Comparison of ENCODE assay signal across 15 cellular contexts in genomic region chr20:60365063-60365640, GRCh38.
A peak's percentile ranks its signal among the peaks of the same experiment; 100 is the strongest.
DNase-seq lines count a peak whose midpoint lies in the region; ATAC-seq and TF ChIP-seq lines count a peak whose summit lies in the region.
"Had no signal": no experiment of that assay in that cellular context is flagged by ENCODE, and none has a peak within 500 bp of the region (broad histone marks: within the 10 kb centered on the region; RNA-seq: fewer than 3 reads in every experiment).

No MANE protein-coding gene starts in this region.

- H3K4me1 Mint-ChIP-seq in WTC11 = peaks cover 6% of the 10 kb centered on the region; the same call in 1 of the 2 replicates
- H3K4me1 Mint-ChIP-seq in chondrocyte (ENCODE audit: low read depth) = peaks cover 4% of the 10 kb centered on the region
- no peaks in the 10 kb centered on the region for H3K4me1 Mint-ChIP-seq in activated CD4-positive, alpha-beta memory T cell treated with anti-CD3 and anti-CD28 coated beads, Interleukin-2, amount 10 ng/mL, durations not matched to agents 7 days and 5 days

- H3K27me3 Mint-ChIP-seq in WTC11 (ENCODE audit: low read depth) (peaks cover 20% of the 10 kb centered on the region), chondrocyte (ENCODE audit: low read depth) (no peaks in the 10 kb centered on the region)
- no peaks in the 10 kb centered on the region for H3K27me3 Mint-ChIP-seq in activated CD4-positive, alpha-beta memory T cell treated with anti-CD3 and anti-CD28 coated beads, Interleukin-2, amount 10 ng/mL, durations not matched to agents 7 days and 5 days

- ATAC-seq in WTC11 (peak; percentile 91), heart left ventricle (no peak)
- ATAC-seq: left lung had no signal

- H3K56ac ChIP-seq in mesendoderm (ENCODE audit: low read length) = no peak overlapping the region

- H3K4me1 ChIP-seq in mesendoderm (ENCODE audit: control insufficient read depth, low read depth, low read length) (no peaks in the 10 kb centered on the region), heart left ventricle (no peaks in the 10 kb centered on the region)
- H3K4me1 ChIP-seq: ascending aorta, left lung, tibial artery had no signal

- no peak overlapping the region for H2BK5ac ChIP-seq in mesendoderm (ENCODE audit: low read length)

- DNase-seq in DMS79 treated with DMSO at 0.1 percent for 48 hours (lab: John Stamatoyannopoulos, UW) = peak; percentile 67
- DNase-seq in HT-29 (ENCODE audit: low spot score) = peak; percentile 22
- DNase-seq in WTC11 (ENCODE audit: low spot score) = peak; percentile 50
- peak; percentile 54 for DNase-seq in mesendoderm
- DNase-seq in chondrocyte (ENCODE audit: low spot score) = no peak
- no peak for DNase-seq in heart left ventricle
- DNase-seq in activated CD4-positive, alpha-beta memory T cell treated with anti-CD3 and anti-CD28 coated beads, Interleukin-2, amount 10 ng/mL, durations not matched to agents 7 days and 5 days = no peak
- DNase-seq: activated CD4-positive, alpha-beta T cell treated with anti-CD3 and anti-CD28 coated beads for 4 hours; effector CD8-positive, alpha-beta T cell; Kasumi-1; left lung; NCI-H510A treated with DMSO at 0.1 percent for 48 hours; stimulated activated CD4-positive, alpha-beta T cell treated with anti-CD3 and anti-CD28 coated beads, Interleukin-12 subunit alpha, Interleukin-12 subunit beta, amount 100 ng/mL, for 4 hours; tibial artery had no signal

- TF ChIP-seq CTCF in WTC11 (IDR thresholded peaks at IDR 0.05) = 0 out of 2 replicates have a peak, but pooled peaks have one; percentile 21
- no peak for TF ChIP-seq CTCF in chondrocyte (IDR thresholded peaks at IDR 0.05)
- no peak for TF ChIP-seq CTCF in heart left ventricle (IDR thresholded peaks at IDR 0.05)

- H3K36me3 ChIP-seq in mesendoderm (ENCODE audit: control insufficient read depth, insufficient read depth, low read length) (no peaks in the 10 kb centered on the region), heart left ventricle (no peaks in the 10 kb centered on the region)
- H3K36me3 ChIP-seq: ascending aorta, left lung, tibial artery had no signal

- H3K27ac ChIP-seq in mesendoderm (ENCODE audit: low read depth, low read length) = no peak overlapping the region
- no peak overlapping the region for H3K27ac ChIP-seq in heart left ventricle
- H3K27ac ChIP-seq: ascending aorta, left lung, tibial artery had no signal

- intact Hi-C loops in heart left ventricle (cut with DNase I) = no loop called here

- POLR2A ChIA-PET in WTC11 (lab: Charles Lee) = no interaction called here
- POLR2A ChIA-PET in activated CD4-positive, alpha-beta memory T cell treated with anti-CD3 and anti-CD28 coated beads, Interleukin-2, amount 10 ng/mL, durations not matched to agents 7 days and 5 days (lab: Charles Lee) = no interaction called here

- no peaks in the 10 kb centered on the region for H3K79me2 ChIP-seq in mesendoderm (ENCODE audit: control insufficient read depth, insufficient read depth, low read length)

- H2BK120ac ChIP-seq in mesendoderm (ENCODE audit: low read depth, low read length) = no peak overlapping the region

- H3K4ac ChIP-seq in mesendoderm (ENCODE audit: low read depth, low read length) = no peak overlapping the region

- peaks cover 0 to 9% (median 0%) of the 10 kb centered on the region in 12 donors for H3K9me3 ChIP-seq in heart left ventricle
- H3K9me3 ChIP-seq: ascending aorta, left lung, tibial artery had no signal

- H3K4me2 ChIP-seq in mesendoderm (ENCODE audit: low read length) = no peak overlapping the region

- H2AK5ac ChIP-seq in mesendoderm (ENCODE audit: low read length) = no peak overlapping the region

- H3K4me3 Mint-ChIP-seq in WTC11 = no peak overlapping the region
- no peak overlapping the region for H3K4me3 Mint-ChIP-seq in chondrocyte (ENCODE audit: unreplicated experiment)
- H3K4me3 Mint-ChIP-seq in activated CD4-positive, alpha-beta memory T cell treated with anti-CD3 and anti-CD28 coated beads, Interleukin-2, amount 10 ng/mL, durations not matched to agents 7 days and 5 days = no peak overlapping the region

- H3K27me3 ChIP-seq in mesendoderm (ENCODE audit: insufficient read depth, low read length, poor library complexity) = no peaks in the 10 kb centered on the region
- H3K27me3 ChIP-seq in heart left ventricle = no peaks in the 10 kb centered on the region
- H3K27me3 ChIP-seq: ascending aorta, left lung, tibial artery had no signal

- no peak overlapping the region for H4K8ac ChIP-seq in mesendoderm (ENCODE audit: low read depth, low read length)

- H3K23ac ChIP-seq in mesendoderm (ENCODE audit: low read length) = no peak overlapping the region

- H3K9me3 Mint-ChIP-seq in WTC11 (peaks cover 28% of the 10 kb centered on the region), chondrocyte (ENCODE audit: low read depth) (peaks cover 21% of the 10 kb centered on the region)
- H3K9me3 Mint-ChIP-seq in activated CD4-positive, alpha-beta memory T cell treated with anti-CD3 and anti-CD28 coated beads, Interleukin-2, amount 10 ng/mL, durations not matched to agents 7 days and 5 days = no peaks in the 10 kb centered on the region

- WGBS in mesendoderm (ENCODE audit: extremely low coverage, insufficient coverage, low lambda C conversion rate) = no CpG with 5 or more reads among the region's 7 CpGs
- 63 to 71% (median 65%) methylated on average over 6 to 7 of the region's 7 CpGs for WGBS in heart left ventricle, 4 donors

- H3K27ac Mint-ChIP-seq in WTC11 (no peak overlapping the region), chondrocyte (ENCODE audit: unreplicated experiment) (no peak overlapping the region)
- H3K27ac Mint-ChIP-seq in activated CD4-positive, alpha-beta memory T cell treated with anti-CD3 and anti-CD28 coated beads, Interleukin-2, amount 10 ng/mL, durations not matched to agents 7 days and 5 days = no peak overlapping the region

- CTCF ChIA-PET in WTC11 (lab: Charles Lee) = interaction anchor here (0.7 to 2.2 kb wide), 8 partner anchors 13 to 308 kb away, joined by 3 to 9 read pairs (median 4); no protein-coding TSS in a partner anchor
- CTCF ChIA-PET in activated CD4-positive, alpha-beta memory T cell treated with anti-CD3 and anti-CD28 coated beads, Interleukin-2, amount 10 ng/mL, durations not matched to agents 7 days and 5 days (lab: Charles Lee) = no interaction called here

- no peak for TF ChIP-seq POLR2A in heart left ventricle (IDR thresholded peaks at IDR 0.05)

- no peak overlapping the region for H4K5ac ChIP-seq in mesendoderm (ENCODE audit: low read length)

- H3K4me3 ChIP-seq in mesendoderm (ENCODE audit: low read length) (no peak overlapping the region), heart left ventricle (no peak overlapping the region)
- H3K4me3 ChIP-seq: ascending aorta, left lung, tibial artery had no signal

- H3K9ac ChIP-seq in mesendoderm (ENCODE audit: low read length) = no peak overlapping the region

- H3K79me1 ChIP-seq in mesendoderm (ENCODE audit: low read length) = no peaks in the 10 kb centered on the region

- H3K36me3 Mint-ChIP-seq in WTC11 (peaks cover 18% of the 10 kb centered on the region), chondrocyte (ENCODE audit: low read depth) (no peaks in the 10 kb centered on the region)
- no peaks in the 10 kb centered on the region for H3K36me3 Mint-ChIP-seq in activated CD4-positive, alpha-beta memory T cell treated with anti-CD3 and anti-CD28 coated beads, Interleukin-2, amount 10 ng/mL, durations not matched to agents 7 days and 5 days (ENCODE audit: low read depth)

- no peak overlapping the region for H3K18ac ChIP-seq in mesendoderm (ENCODE audit: low read length)

- no peak overlapping the region for H2BK15ac ChIP-seq in mesendoderm (replicated peaks; ENCODE audit: low read depth)

TF ChIP-seq in WTC11, 78 proteins besides CTCF, POLR2A, EP300 and RAD21 (continues in another document):
- TF ChIP-seq E2F5 (CRISPR knock-in tag; IDR thresholded peaks at IDR 0.05) = no peak
- TF ChIP-seq NFYB (CRISPR knock-in tag; conservative IDR thresholded peaks at IDR 0.05; ENCODE audit: low read depth) = no peak
- TF ChIP-seq TCF7 (CRISPR knock-in tag; IDR thresholded peaks at IDR 0.05; ENCODE audit: low read depth) = no peak
- no peak for TF ChIP-seq ZNF532 (CRISPR knock-in tag; IDR thresholded peaks at IDR 0.05; ENCODE audit: borderline replicate concordance)
- TF ChIP-seq TP53 (CRISPR knock-in tag; IDR thresholded peaks at IDR 0.05) = no peak
- TF ChIP-seq NFATC4 (CRISPR knock-in tag; IDR thresholded peaks at IDR 0.05) = no peak
- no peak for TF ChIP-seq ZNF232 (CRISPR knock-in tag; IDR thresholded peaks at IDR 0.05)

Comparison
In these comparisons a context has a peak if more than half of its experiments do, and no peak if none do; other contexts are left out.
1. DNase-seq: peak in DMS79 treated with DMSO at 0.1 percent for 48 hours (single experiment), HT-29 (single experiment), WTC11 (single experiment) and mesendoderm (single experiment); none in chondrocyte (single experiment), heart left ventricle (0 of 5) and activated CD4-positive, alpha-beta memory T cell treated with anti-CD3 and anti-CD28 coated beads, Interleukin-2, amount 10 ng/mL, durations not matched to agents 7 days and 5 days (single experiment).